23 cellular contexts compared by ENCODE assay signal in genomic region chr10:5482016-5482415, GRCh38. TPM values are rescaled to one million over a fixed set of nuclear protein-coding genes. Genes with fewer than 3 reads are reported as not detected.
DNase-seq lines count a peak whose midpoint lies in the region; ATAC-seq, FAIRE-seq and TF ChIP-seq lines count a peak whose summit lies in the region.
"Had no signal": no experiment of that assay in that cellular context is flagged by ENCODE, and none has a peak within 500 bp of the region (broad histone marks: within the 10 kb centered on the region; RNA-seq: fewer than 3 reads in every experiment).

No MANE protein-coding gene starts in this region.

- H3K9me1 ChIP-seq in K562 (ENCODE audit: control insufficient read depth, insufficient read depth, low read length) = no peaks in the 10 kb centered on the region

- POLR2A ChIA-PET in K562 (lab: Yijun Ruan, JAX) = interaction anchor here (0.6 kb wide), 1 partner anchor 820 kb away, joined by 3 read pairs; no protein-coding TSS in a partner anchor
- POLR2A ChIA-PET in MCF 10A (lab: Yijun Ruan, JAX) = no interaction called here

- H3K36me3 ChIP-seq in K562 (ENCODE audit: control insufficient read depth, insufficient read depth, low read length) = peaks cover 30% of the 10 kb centered on the region
- H3K36me3 ChIP-seq: BLaER1 treated with 17β-estradiol and CSF1 and Interleukin-3, amounts not matched to agents 10 nM and 100 nM had no signal

- BruUV-seq in K562 (replicated peaks; lab: Mats Ljungman, UMichigan) (no TSS peak), MCF 10A (replicated peaks; lab: Mats Ljungman, UMichigan) (no TSS peak)

- H3K4me2 ChIP-seq in K562 (ENCODE audit: insufficient read depth, low read length) = no peak overlapping the region; the same call in 1 of the 2 replicates
- H3K4me2 ChIP-seq: BLaER1 treated with 17β-estradiol and CSF1 and Interleukin-3, amounts not matched to agents 10 nM and 100 nM had no signal

- FAIRE-seq in K562 (lab: Jason Lieb, UNC) = no peak
- FAIRE-seq: D721Med, G401.6, GM12892, GM19239 had no signal

- H3K9me3 ChIP-seq in K562 (replicated peaks; ENCODE audit: control insufficient read depth, insufficient read depth, low read depth, low read length) = no peaks in the 10 kb centered on the region
- H3K9me3 ChIP-seq: BLaER1 treated with 17β-estradiol and CSF1 and Interleukin-3, amounts not matched to agents 10 nM and 100 nM had no signal

- H3K27ac ChIP-seq in K562 (ENCODE audit: extremely low read depth, low read depth, low read length) = no peak overlapping the region
- H3K27ac ChIP-seq: BLaER1 treated with 17β-estradiol and CSF1 and Interleukin-3, amounts not matched to agents 10 nM and 100 nM had no signal

- CTCF ChIA-PET in K562 (lab: Yijun Ruan, JAX; ENCODE audit: low intra/inter-chr PET ratio) = no interaction called here
- CTCF ChIA-PET in MCF 10A (lab: Yijun Ruan, JAX) = no interaction called here

- no peak for ATAC-seq in K562
- no peak for ATAC-seq in sciatic nerve
- no peak for ATAC-seq in HG02870 (IDR thresholded peaks at IDR 0.05; ENCODE audit: unreplicated experiment)
- ATAC-seq: HCT116 had no signal

- H3K79me2 ChIP-seq in K562 (ENCODE audit: control insufficient read depth, insufficient read depth, low read length) = peaks cover 98% of the 10 kb centered on the region

- no peaks in the 10 kb centered on the region for H3K4me1 Mint-ChIP-seq in MCF 10A (ENCODE audit: insufficient read depth, unreplicated experiment)

- TF ChIP-seq RAD21 in K562 (CRISPR knock-in tag; conservative IDR thresholded peaks at IDR 0.05 in 1 of 2, IDR thresholded peaks at IDR 0.05 in 1 of 2) = no peak

- no peaks in the 10 kb centered on the region for H3K36me3 Mint-ChIP-seq in MCF 10A (ENCODE audit: insufficient read depth, unreplicated experiment)
- H3K36me3 Mint-ChIP-seq: IgD-negative memory B cell had no signal

- H3K27me3 ChIP-seq in K562 (ENCODE audit: control insufficient read depth in 2 of 2, insufficient read depth in 2 of 2, low read length in 2 of 2) = no peaks in the 10 kb centered on the region
- H3K27me3 ChIP-seq: BLaER1 treated with 17β-estradiol and CSF1 and Interleukin-3, amounts not matched to agents 10 nM and 100 nM had no signal

- peak; percentile 54 for DNase-seq in activated effector memory CD4-positive, alpha-beta T cell treated with anti-CD3 and anti-CD28 coated beads, Interleukin-2, amount 50 U/mL, for 16 hours
- DNase-seq in activated effector memory CD4-positive, alpha-beta T cell treated with Interleukin-2 at 50 U/mL for 16 hours = no peak
- DNase-seq in K562 (ENCODE audit: extremely low read depth in 1 of 4, low spot score in 3 of 4) (no peak), iPS-NIHi11 (ENCODE audit: low spot score) (peak; percentile 3), sciatic nerve (ENCODE audit: low spot score) (peak; percentile 27), NCI-H2171 (lab: John Stamatoyannopoulos, UW) (no peak), MCF 10A (ENCODE audit: unreplicated experiment) (no peak)
- DNase-seq: ACHN; CD4-positive, alpha-beta T cell; DMS153; DMS79 treated with DMSO at 0.1 percent for 48 hours; EL had no signal

- no peak overlapping the region for H3K4me3 Mint-ChIP-seq in MCF 10A (ENCODE audit: unreplicated experiment)
- H3K4me3 Mint-ChIP-seq: CD4-positive, alpha-beta T cell; IgD-negative memory B cell had no signal

- H3K9ac ChIP-seq in K562 (ENCODE audit: insufficient read depth in 1 of 2, low read depth in 2 of 2, low read length in 2 of 2) = peak overlapping the region in 1 of 2 experiments; percentile 67; a peak in 1 of 4 replicates
- H3K9ac ChIP-seq: BLaER1 treated with 17β-estradiol and CSF1 and Interleukin-3, amounts not matched to agents 10 nM and 100 nM had no signal

- H3K4me1 ChIP-seq in K562 (replicated peaks in 1 of 2; ENCODE audit: control insufficient read depth in 2 of 2, insufficient read depth in 2 of 2, low read length in 2 of 2) = peaks cover 53 to 71% of the 10 kb centered on the region in 2 experiments

- no peak overlapping the region for H2AFZ ChIP-seq in K562 (ENCODE audit: low read depth, low read length)

- H3K27me3 Mint-ChIP-seq in MCF 10A (ENCODE audit: insufficient read depth, unreplicated experiment) = no peaks in the 10 kb centered on the region
- H3K27me3 Mint-ChIP-seq: CD4-positive, alpha-beta T cell had no signal

- no peak overlapping the region for H3K4me3 ChIP-seq in K562
- H3K4me3 ChIP-seq: BLaER1 treated with 17β-estradiol and CSF1 and Interleukin-3, amounts not matched to agents 10 nM and 100 nM had no signal

- no peak overlapping the region for H3K27ac Mint-ChIP-seq in MCF 10A (ENCODE audit: low read depth, unreplicated experiment)
- H3K27ac Mint-ChIP-seq: CD4-positive, alpha-beta T cell; IgD-negative memory B cell had no signal

- intact Hi-C loops in K562 (cut with micrococcal nuclease) = loop anchor here (5.0 kb wide), 1 partner anchor 65 kb away; no protein-coding TSS in a partner anchor
- intact Hi-C loops in sciatic nerve (cut with DNase I) = no loop called here
- intact Hi-C loops in MCF 10A (cut with micrococcal nuclease) = no loop called here

- TF ChIP-seq CTCF in K562 (IDR thresholded peaks at IDR 0.05 in 2 of 3, conservative IDR thresholded peaks at IDR 0.05 in 1 of 3; ENCODE audit: insufficient read depth in 2 of 3, low read depth in 1 of 3, low read length in 3 of 3) = no peak
- no peak for TF ChIP-seq CTCF in MCF 10A (IDR thresholded peaks at IDR 0.05; ENCODE audit: unreplicated experiment)

- no peaks in the 10 kb centered on the region for H3K9me3 Mint-ChIP-seq in MCF 10A (ENCODE audit: unreplicated experiment)
- H3K9me3 Mint-ChIP-seq: CD4-positive, alpha-beta T cell had no signal

- TF ChIP-seq POLR2A in K562 (conservative IDR thresholded peaks at IDR 0.05) = no peak

- in situ Hi-C loops in K562 (cut with MboI) = no loop called here

- no peaks in the 10 kb centered on the region for H4K20me1 ChIP-seq in K562 (replicated peaks; ENCODE audit: control insufficient read depth, insufficient read depth, low read length)
- H4K20me1 ChIP-seq: BLaER1 treated with 17β-estradiol and CSF1 and Interleukin-3, amounts not matched to agents 10 nM and 100 nM had no signal

- no peak for TF ChIP-seq EP300 in K562 (IDR thresholded peaks at IDR 0.05; ENCODE audit: low read length)

- 82% methylated on average over 9 of the region's 9 CpGs for WGBS in K562 (ENCODE audit: insufficient coverage, low coverage, missing lambda C conversion rate)

TF ChIP-seq in K562, 482 proteins besides CTCF, POLR2A, EP300 and RAD21 (continues in another document):
- no peak for TF ChIP-seq NR2C1 (IDR thresholded peaks at IDR 0.05)
- peak; percentile 30; the same call in 1 of the 2 replicates for TF ChIP-seq NR2C1 (tag; IDR thresholded peaks at IDR 0.05)
- TF ChIP-seq KLF10 (CRISPR knock-in tag; IDR thresholded peaks at IDR 0.05) = no peak

RNA-seq across cellular contexts. Expression of gene CALML5, which starts 17.4 kb away (rescaled TPM):
- total RNA-seq in K562 (2011; cell fraction: chromatin; rRNA removed; ENCODE audit: low replicate concordance) = not detected in 2 replicates
- not detected in 2 replicates for total RNA-seq in K562 (2011; cell fraction: nucleolus; rRNA removed)
- not detected in 2 replicates for total RNA-seq in K562 (2011; cell fraction: nucleoplasm; rRNA removed)
- total RNA-seq in K562 (2014; rRNA removed) = not detected in 2 replicates
- not detected in 2 replicates for total RNA-seq in K562 (2014; rRNA removed; fragmentation: Illumina TruSeq; extraction: Trizol)
- not detected in 2 replicates for total RNA-seq in K562 (2015; rRNA removed; fragmentation: Illumina TruSeq; extraction: Trizol)
- not detected in 2 replicates for total RNA-seq in K562 (2021)
- not detected in 2 replicates for polyA plus RNA-seq in K562 (2011; rRNA removed)
- not detected in 2 replicates for polyA plus RNA-seq in K562 (2011; cell fraction: cytosol; rRNA removed)
- polyA plus RNA-seq in K562 (2011; cell fraction: nucleus; rRNA removed) = not detected in 2 replicates
- not detected in 2 replicates for polyA plus RNA-seq in K562 (2012)
- polyA plus RNA-seq in K562 (2014; fragmentation: Illumina TruSeq; extraction: Trizol) = not detected in 2 replicates
- not detected for polyA plus RNA-seq in K562 (2014; fragmentation: Nextera tagmentation; extraction: Ambion mirVana)
- not detected in 2 replicates for polyA plus RNA-seq in K562 (2014; rRNA removed)
- not detected in 2 replicates for polyA minus RNA-seq in K562 (2011; rRNA and poly(A)+ RNA removed)
- polyA minus RNA-seq in K562 (2011; cell fraction: cytosol; rRNA and poly(A)+ RNA removed) = not detected in 2 replicates
- polyA minus RNA-seq in K562 (2011; cell fraction: nucleus; rRNA and poly(A)+ RNA removed) = not detected in 2 replicates
- total RNA-seq in sciatic nerve = not detected
- total RNA-seq in MCF 10A (2022) = not detected in 2 replicates
- total RNA-seq: A172; CD4-positive, alpha-beta T cell; H4 had no signal
- polyA plus RNA-seq: IgD-negative memory B cell had no signal

RNA-seq across cellular contexts. Expression of gene CALML3, which starts 42.7 kb away (rescaled TPM):
- not detected in 2 replicates for total RNA-seq in K562 (2011; cell fraction: chromatin; rRNA removed; ENCODE audit: low replicate concordance)
- total RNA-seq in K562 (2011; cell fraction: nucleolus; rRNA removed) = not detected in 2 replicates
- not detected in 2 replicates for total RNA-seq in K562 (2011; cell fraction: nucleoplasm; rRNA removed)
- total RNA-seq in K562 (2014; rRNA removed) (not detected in 2 replicates), K562 (2014; rRNA removed; fragmentation: Illumina TruSeq; extraction: Trizol) (not detected in 2 replicates), K562 (2015; rRNA removed; fragmentation: Illumina TruSeq; extraction: Trizol) (not detected in 2 replicates), K562 (2021) (not detected in 2 replicates), sciatic nerve (not detected), MCF 10A (2022) (0.25 and 0.75 TPM in 2 replicates)
- polyA plus RNA-seq in K562 (2011; rRNA removed) (not detected in 2 replicates), K562 (2014; fragmentation: Illumina TruSeq; extraction: Trizol) (not detected in 2 replicates), K562 (2014; fragmentation: Nextera tagmentation; extraction: Ambion mirVana) (not detected), K562 (2014; rRNA removed) (not detected in 2 replicates)
- not detected in 2 replicates for polyA plus RNA-seq in K562 (2011; cell fraction: cytosol; rRNA removed)
- not detected in 2 replicates for polyA plus RNA-seq in K562 (2011; cell fraction: nucleus; rRNA removed)
- polyA plus RNA-seq in K562 (2012) = not detected in 2 replicates
- not detected in 2 replicates for polyA minus RNA-seq in K562 (2011; rRNA and poly(A)+ RNA removed)
- polyA minus RNA-seq in K562 (2011; cell fraction: cytosol; rRNA and poly(A)+ RNA removed) = not detected in 2 replicates
- not detected in 2 replicates for polyA minus RNA-seq in K562 (2011; cell fraction: nucleus; rRNA and poly(A)+ RNA removed)
- total RNA-seq: A172; CD4-positive, alpha-beta T cell; H4; HT1080 had no signal
- polyA plus RNA-seq: IgD-negative memory B cell had no signal

Comparison
In these comparisons a context has a peak if more than half of its experiments do, and no peak if none do; other contexts are left out.
1. DNase-seq: peak in activated effector memory CD4-positive, alpha-beta T cell treated with anti-CD3 and anti-CD28 coated beads, Interleukin-2, amount 50 U/mL, for 16 hours (single experiment), iPS-NIHi11 (single experiment) and sciatic nerve (single experiment); none in activated effector memory CD4-positive, alpha-beta T cell treated with Interleukin-2 at 50 U/mL for 16 hours (single experiment), K562 (0 of 4), NCI-H2171 (single experiment) and MCF 10A (single experiment).